Comparison of ENCODE assay signal across 8 cellular contexts in genomic region chr1:246565751-246566127, GRCh38. TPM values are rescaled to one million over a fixed set of nuclear protein-coding genes. Genes with fewer than 3 reads are reported as not detected.
DNase-seq lines count a peak whose midpoint lies in the region; ATAC-seq and TF ChIP-seq lines count a peak whose summit lies in the region.

No MANE protein-coding gene starts in this region.

- intact Hi-C loops in sciatic nerve (cut with DNase I): no loop called here

- peak overlapping the region; percentile 94 for H3K27ac ChIP-seq in CD4-positive, CD25-positive, alpha-beta regulatory T cell (ENCODE audit: insufficient read depth, low read length, poor library complexity, severe bottlenecking)
- H3K27ac ChIP-seq in HEK293 (ENCODE audit: extremely low read depth, low read depth, low read length): no peak overlapping the region

- no peak for TF ChIP-seq CTCF in HEK293 (tag by site-specific recombination; IDR thresholded peaks at IDR 0.05)
- no peak for TF ChIP-seq CTCF in glutamatergic neuron (IDR thresholded peaks at IDR 0.05; ENCODE audit: partially characterized antibody, unreplicated experiment)

- H3K9me3 ChIP-seq in CD4-positive, CD25-positive, alpha-beta regulatory T cell (ENCODE audit: control insufficient read depth in 2 of 2, low read length in 2 of 2): no peaks in the 10 kb centered on the region
- H3K9me3 ChIP-seq in HEK293 (ENCODE audit: control insufficient read depth, insufficient read depth, low read depth, low read length): no peaks in the 10 kb centered on the region

- CTCF ChIA-PET in HEK293 (lab: Yijun Ruan, JAX): no interaction called here
- CTCF ChIA-PET in T-cell (lab: Charles Lee): interaction anchor here in 1 of 2 donors (0.6 kb wide), 1 partner anchor 20 kb away, joined by 4 read pairs; no protein-coding TSS in a partner anchor

- H3K27ac Mint-ChIP-seq in CD4-positive, CD25-positive, alpha-beta regulatory T cell: peak overlapping the region; percentile 94 to 96 (median 95)
- H3K27ac Mint-ChIP-seq in T-cell (peak overlapping the region; percentile 83 to 93), glutamatergic neuron (ENCODE audit: unreplicated experiment) (peak overlapping the region; percentile 62)

- POLR2A ChIA-PET in HEK293 (lab: Yijun Ruan, JAX) (interaction anchor here (0.9 to 1.2 kb wide), 2 partner anchors 14 to 59 kb away, joined by 3 to 7 read pairs; partner anchors contain the start of gene SMYD3), T-cell (lab: Charles Lee) (no interaction called here)

- peaks cover 17 to 58% (median 32%) of the 10 kb centered on the region in 4 donors for H3K4me1 Mint-ChIP-seq in CD4-positive, CD25-positive, alpha-beta regulatory T cell
- peaks cover 51 to 53% (median 51%) of the 10 kb centered on the region in 3 donors for H3K4me1 Mint-ChIP-seq in T-cell
- H3K4me1 Mint-ChIP-seq in glutamatergic neuron (ENCODE audit: low read depth, unreplicated experiment): peaks cover 3% of the 10 kb centered on the region

- H3K36me3 Mint-ChIP-seq in CD4-positive, CD25-positive, alpha-beta regulatory T cell: peaks cover 3% of the 10 kb centered on the region
- H3K36me3 Mint-ChIP-seq in T-cell: peaks cover 2% of the 10 kb centered on the region
- H3K36me3 Mint-ChIP-seq in glutamatergic neuron (ENCODE audit: unreplicated experiment): no peaks in the 10 kb centered on the region

- H3K27me3 ChIP-seq in CD4-positive, CD25-positive, alpha-beta regulatory T cell (ENCODE audit: control insufficient read depth, insufficient read depth, low read length): no peaks in the 10 kb centered on the region

- no peaks in the 10 kb centered on the region for H3K27me3 Mint-ChIP-seq in CD4-positive, CD25-positive, alpha-beta regulatory T cell
- H3K27me3 Mint-ChIP-seq in T-cell: no peaks in the 10 kb centered on the region
- peaks cover 4% of the 10 kb centered on the region for H3K27me3 Mint-ChIP-seq in glutamatergic neuron (ENCODE audit: unreplicated experiment)

- peak overlapping the region; percentile 94 to 100 (median 98) for H3K4me3 Mint-ChIP-seq in CD4-positive, CD25-positive, alpha-beta regulatory T cell
- peak overlapping the region; percentile 97 to 99 (median 98) for H3K4me3 Mint-ChIP-seq in T-cell
- H3K4me3 Mint-ChIP-seq in glutamatergic neuron (ENCODE audit: unreplicated experiment): peak overlapping the region; percentile 94

- DNase-seq in CD4-positive, CD25-positive, alpha-beta regulatory T cell: no peak
- DNase-seq in T-cell (no peak), glutamatergic neuron (no peak), sciatic nerve (ENCODE audit: low spot score) (no peak), NCI-H1048 (lab: John Stamatoyannopoulos, UW) (no peak)

- ATAC-seq in CD4-positive, CD25-positive, alpha-beta regulatory T cell (ENCODE audit: low read depth in 2 of 2): no peak
- peak in 3 of 4 experiments; percentile 0 to 1 (median 1) for ATAC-seq in T-cell (replicated peaks in 1 of 4)
- peak; percentile 7 for ATAC-seq in sciatic nerve
- ATAC-seq in HG03378 (IDR thresholded peaks at IDR 0.05; ENCODE audit: unreplicated experiment): no peak
- no peak for ATAC-seq in HG02798 (IDR thresholded peaks at IDR 0.05; ENCODE audit: poor library complexity, unreplicated experiment)

- H3K9me3 Mint-ChIP-seq in CD4-positive, CD25-positive, alpha-beta regulatory T cell: peaks cover 0 to 2% (median 0%) of the 10 kb centered on the region in 7 donors
- H3K9me3 Mint-ChIP-seq in T-cell (no peaks in the 10 kb centered on the region), glutamatergic neuron (ENCODE audit: unreplicated experiment) (peaks cover 5% of the 10 kb centered on the region)

- peaks cover 6% of the 10 kb centered on the region for H3K36me3 ChIP-seq in CD4-positive, CD25-positive, alpha-beta regulatory T cell (ENCODE audit: control insufficient read depth, insufficient read depth, low read length)
- peaks cover 0 to 8% of the 10 kb centered on the region in 2 experiments; a peak in 1 of 3 replicates for H3K36me3 ChIP-seq in HEK293 (ENCODE audit: control insufficient read depth in 2 of 2, insufficient read depth in 1 of 2, low read length in 2 of 2)

- peak overlapping the region; percentile 97 for H3K4me3 ChIP-seq in CD4-positive, CD25-positive, alpha-beta regulatory T cell (ENCODE audit: low read depth, low read length)
- H3K4me3 ChIP-seq in HEK293 (ENCODE audit: low read depth, low read length): peak overlapping the region; percentile 65

- peaks cover 58% of the 10 kb centered on the region for H3K4me1 ChIP-seq in CD4-positive, CD25-positive, alpha-beta regulatory T cell (ENCODE audit: control insufficient read depth, insufficient read depth, low read length, poor library complexity, severe bottlenecking)
- H3K4me1 ChIP-seq in HEK293 (ENCODE audit: control insufficient read depth, insufficient read depth, low read length): no peaks in the 10 kb centered on the region

TF ChIP-seq in HEK293, 187 proteins besides CTCF, POLR2A, EP300 and RAD21 (continues in another document):
- TF ChIP-seq ZNF133 (tag by site-specific recombination; IDR thresholded peaks at IDR 0.05) (no peak), ZNF660 (tag by site-specific recombination; IDR thresholded peaks at IDR 0.05) (no peak), ZFP41 (tag by site-specific recombination; IDR thresholded peaks at IDR 0.05; ENCODE audit: borderline replicate concordance) (no peak), YY2 (tag by site-specific recombination; IDR thresholded peaks at IDR 0.05) (no peak), HOXC10 (CRISPR knock-in tag; IDR thresholded peaks at IDR 0.05) (no peak), ZNF202 (tag by site-specific recombination; IDR thresholded peaks at IDR 0.05; ENCODE audit: borderline replicate concordance) (no peak), ZBTB17 (tag by site-specific recombination; IDR thresholded peaks at IDR 0.05) (no peak), IKZF3 (tag by site-specific recombination; IDR thresholded peaks at IDR 0.05) (no peak), ZNF830 (tag by site-specific recombination; IDR thresholded peaks at IDR 0.05; ENCODE audit: low read depth) (no peak), MEIS1 (CRISPR knock-in tag; IDR thresholded peaks at IDR 0.05; ENCODE audit: borderline replicate concordance) (no peak), PRDM4 (tag by site-specific recombination; IDR thresholded peaks at IDR 0.05) (no peak), EGR2 (tag by site-specific recombination; IDR thresholded peaks at IDR 0.05; ENCODE audit: low read depth) (no peak), ZNF791 (tag by site-specific recombination; IDR thresholded peaks at IDR 0.05) (no peak), KLF9 (tag by site-specific recombination; IDR thresholded peaks at IDR 0.05; ENCODE audit: low read depth) (no peak), ZNF274 (IDR thresholded peaks at IDR 0.05; ENCODE audit: low read length) (no peak), ZNF274 (tag by site-specific recombination; IDR thresholded peaks at IDR 0.05; ENCODE audit: borderline replicate concordance) (no peak)
- TF ChIP-seq, protein P1, sequence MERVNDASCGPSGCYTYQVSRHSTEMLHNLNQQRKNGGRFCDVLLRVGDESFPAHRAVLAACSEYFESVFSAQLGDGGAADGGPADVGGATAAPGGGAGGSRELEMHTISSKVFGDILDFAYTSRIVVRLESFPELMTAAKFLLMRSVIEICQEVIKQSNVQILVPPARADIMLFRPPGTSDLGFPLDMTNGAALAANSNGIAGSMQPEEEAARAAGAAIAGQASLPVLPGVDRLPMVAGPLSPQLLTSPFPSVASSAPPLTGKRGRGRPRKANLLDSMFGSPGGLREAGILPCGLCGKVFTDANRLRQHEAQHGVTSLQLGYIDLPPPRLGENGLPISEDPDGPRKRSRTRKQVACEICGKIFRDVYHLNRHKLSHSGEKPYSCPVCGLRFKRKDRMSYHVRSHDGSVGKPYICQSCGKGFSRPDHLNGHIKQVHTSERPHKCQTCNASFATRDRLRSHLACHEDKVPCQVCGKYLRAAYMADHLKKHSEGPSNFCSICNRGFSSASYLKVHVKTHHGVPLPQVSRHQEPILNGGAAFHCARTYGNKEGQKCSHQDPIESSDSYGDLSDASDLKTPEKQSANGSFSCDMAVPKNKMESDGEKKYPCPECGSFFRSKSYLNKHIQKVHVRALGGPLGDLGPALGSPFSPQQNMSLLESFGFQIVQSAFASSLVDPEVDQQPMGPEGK (tag by site-specific recombination; IDR thresholded peaks at IDR 0.05): no peak

RNA-seq across cellular contexts. Expression of gene TFB2M, which starts 0.3 kb away (rescaled TPM):
- 15.2 TPM for total RNA-seq in CD4-positive, CD25-positive, alpha-beta regulatory T cell
- polyA plus RNA-seq in CD4-positive, CD25-positive, alpha-beta regulatory T cell: 10 to 100 TPM; 15.4 to 21.8 (median 20.6) TPM
- total RNA-seq in T-cell: 10 to 100 TPM in 3 of 5 donors, 1 to 10 TPM in 2; 8.5 to 11.8 (median 10.1) TPM
- total RNA-seq in glutamatergic neuron (ENCODE audit: unreplicated experiment): 6.5 TPM
- total RNA-seq in sciatic nerve: 6.6 TPM

RNA-seq across cellular contexts. Expression of gene CNST, which starts 0.5 kb away (rescaled TPM):
- 115 TPM for total RNA-seq in CD4-positive, CD25-positive, alpha-beta regulatory T cell
- polyA plus RNA-seq in CD4-positive, CD25-positive, alpha-beta regulatory T cell: 10 to 100 TPM; 54.4 to 78.4 (median 62.6) TPM
- total RNA-seq in T-cell (10 to 100 TPM; 69.0 to 87.3 (median 74.4) TPM), glutamatergic neuron (ENCODE audit: unreplicated experiment) (87.2 TPM), sciatic nerve (23.4 TPM)

RNA-seq across cellular contexts. Expression of gene SMYD3, which starts 58.7 kb away (rescaled TPM):
- 36.6 TPM for total RNA-seq in CD4-positive, CD25-positive, alpha-beta regulatory T cell
- 10 to 100 TPM; 17.7 to 32.7 (median 25.1) TPM for polyA plus RNA-seq in CD4-positive, CD25-positive, alpha-beta regulatory T cell
- total RNA-seq in T-cell: 10 to 100 TPM; 17.7 to 37.8 (median 21.9) TPM
- 35.4 TPM for total RNA-seq in glutamatergic neuron (ENCODE audit: unreplicated experiment)
- 27.7 TPM for total RNA-seq in sciatic nerve

Comparison
In these comparisons a context has a peak if more than half of its experiments do, and no peak if none do; other contexts are left out.
1. ATAC-seq: peak in T-cell (3 of 4) and sciatic nerve (single experiment); none in CD4-positive, CD25-positive, alpha-beta regulatory T cell (0 of 2), HG03378 (single experiment) and HG02798 (single experiment).
2. Peak in every context shown above with its lines, with median percentiles within 50 percentile points of each other: H3K27ac Mint-ChIP-seq and H3K4me3 Mint-ChIP-seq.